18 cellular contexts compared by ENCODE assay signal in genomic region chr15:80456517-80457497, GRCh38. TPM values are rescaled to one million over a fixed set of nuclear protein-coding genes. Genes with fewer than 3 reads are reported as not detected.
DNase-seq lines count a peak whose midpoint lies in the region; ATAC-seq and TF ChIP-seq lines count a peak whose summit lies in the region.
"Had no signal": no experiment of that assay in that cellular context is flagged by ENCODE, and none has a peak within 500 bp of the region (broad histone marks: within the 10 kb centered on the region; RNA-seq: fewer than 3 reads in every experiment).

No MANE protein-coding gene starts in this region.

- no peak overlapping the region for H2AFZ ChIP-seq in PC-9

- H3K9me2 ChIP-seq in PC-9 (ENCODE audit: insufficient read depth), result no peaks in the 10 kb centered on the region

- H3K36me3 ChIP-seq in PC-9 (ENCODE audit: low read depth), result no peaks in the 10 kb centered on the region
- H3K36me3 ChIP-seq in suprapubic skin, result no peaks in the 10 kb centered on the region
- H3K36me3 ChIP-seq: BLaER1, brain microvascular endothelial cell, pancreas, vagina had no signal

- no peak for TF ChIP-seq EP300 in suprapubic skin (IDR thresholded peaks at IDR 0.05)

- peak; percentile 67 for DNase-seq in EH (ENCODE audit: low read depth)
- no peak for DNase-seq in PC-9
- peak; percentile 30 for DNase-seq in fibroblast of gingiva (ENCODE audit: low read depth)
- DNase-seq in osteocyte (ENCODE audit: extremely low spot score, unreplicated experiment), result no peak
- DNase-seq in NCI-H774 (lab: John Stamatoyannopoulos, UW), result no peak
- no peak for DNase-seq in NCI-H1436 treated with DMSO at 0.1 percent for 48 hours (lab: John Stamatoyannopoulos, UW)
- DNase-seq in suprapubic skin (ENCODE audit: low spot score in 2 of 2), result no peak

- H3K4me3 Mint-ChIP-seq in osteocyte (ENCODE audit: unreplicated experiment), result no peak overlapping the region
- H3K4me3 Mint-ChIP-seq: activated CD4-positive, alpha-beta memory T cell treated with anti-CD3 and anti-CD28 coated beads for 36 hours; activated naive CD8-positive, alpha-beta T cell; activated T-cell treated with anti-CD3 and anti-CD28 coated beads, Interleukin-2, amount 50 U/mL, for 4 hours; naive B cell; T-cell had no signal

- peaks cover 11% of the 10 kb centered on the region for H3F3A ChIP-seq in PC-9 (ENCODE audit: insufficient read depth, low read depth)

- BruUV-seq in PC-9 (replicated peaks; lab: Mats Ljungman, UMichigan), result no TSS peak

- POLR2A ChIA-PET in PC-9 (lab: Charles Lee; ENCODE audit: unreplicated experiment), result interaction anchor here (0.7 kb wide), 1 partner anchor 699 kb away, joined by 5 read pairs; no protein-coding TSS in a partner anchor

- H3K4me1 ChIP-seq in PC-9 (replicated peaks; ENCODE audit: insufficient read depth), result peaks cover 23% of the 10 kb centered on the region
- H3K4me1 ChIP-seq in suprapubic skin, result peaks cover 7% of the 10 kb centered on the region
- H3K4me1 ChIP-seq: BLaER1 had no signal

- no peak for ATAC-seq in GM21360 (IDR thresholded peaks at IDR 0.05; ENCODE audit: unreplicated experiment)

- peak overlapping the region; percentile 56; the same call in 1 of the 2 replicates for H3K4me2 ChIP-seq in PC-9
- H3K4me2 ChIP-seq: BLaER1 had no signal

- intact Hi-C loops in PC-9 (cut with micrococcal nuclease; ENCODE audit: unreplicated experiment), result loop anchor here (1.0 to 10.0 kb wide), 5 partner anchors 55 to 650 kb away; partner anchors contain the start of gene ABHD17C

- no peaks in the 10 kb centered on the region for H4K20me1 ChIP-seq in PC-9 (ENCODE audit: insufficient read depth)
- H4K20me1 ChIP-seq: BLaER1 had no signal

- H3K4me3 ChIP-seq in PC-9 (no peak overlapping the region), suprapubic skin (no peak overlapping the region)
- H3K4me3 ChIP-seq: BLaER1, lung, pancreas, vagina had no signal

- 62% methylated on average over 4 of the region's 4 CpGs for WGBS in suprapubic skin

- H3K27ac ChIP-seq in PC-9, result no peak overlapping the region
- H3K27ac ChIP-seq in suprapubic skin, result no peak overlapping the region
- H3K27ac ChIP-seq: BLaER1, brain microvascular endothelial cell, pancreas, vagina had no signal

- H3K9me3 Mint-ChIP-seq in osteocyte (ENCODE audit: unreplicated experiment), result no peaks in the 10 kb centered on the region
- H3K9me3 Mint-ChIP-seq: activated CD4-positive, alpha-beta memory T cell treated with anti-CD3 and anti-CD28 coated beads for 36 hours; activated T-cell treated with anti-CD3 and anti-CD28 coated beads, Interleukin-2, amount 50 U/mL, for 4 hours; naive B cell; T-cell had no signal

- H3K4me1 Mint-ChIP-seq in osteocyte (ENCODE audit: unreplicated experiment), result peaks cover 55% of the 10 kb centered on the region

- TF ChIP-seq CTCF in PC-9 (conservative IDR thresholded peaks at IDR 0.05) (no peak), osteocyte (IDR thresholded peaks at IDR 0.05) (no peak), suprapubic skin (IDR thresholded peaks at IDR 0.05) (no peak)

- TF ChIP-seq POLR2A in suprapubic skin (IDR thresholded peaks at IDR 0.05), result no peak

- no peaks in the 10 kb centered on the region for H3K79me2 ChIP-seq in PC-9 (ENCODE audit: low read depth)

- peak overlapping the region; percentile 84 for H3K27ac Mint-ChIP-seq in osteocyte (ENCODE audit: unreplicated experiment)
- H3K27ac Mint-ChIP-seq: activated CD4-positive, alpha-beta memory T cell treated with anti-CD3 and anti-CD28 coated beads for 36 hours; activated naive CD8-positive, alpha-beta T cell had no signal

- H3K27me3 Mint-ChIP-seq in osteocyte (ENCODE audit: unreplicated experiment), result no peaks in the 10 kb centered on the region

- H3K27me3 ChIP-seq in PC-9 (ENCODE audit: insufficient read depth, low read depth), result no peaks in the 10 kb centered on the region
- no peaks in the 10 kb centered on the region for H3K27me3 ChIP-seq in suprapubic skin
- H3K27me3 ChIP-seq: BLaER1, brain microvascular endothelial cell, pancreas, vagina had no signal

- H3K9me3 ChIP-seq in PC-9 (ENCODE audit: insufficient read depth, low read depth) (no peaks in the 10 kb centered on the region), suprapubic skin (no peaks in the 10 kb centered on the region)
- H3K9me3 ChIP-seq: BLaER1, pancreas, vagina had no signal

- CTCF ChIA-PET in PC-9 (lab: Charles Lee), result interaction anchor here (0.6 to 2.1 kb wide), 4 partner anchors 130 to 809 kb away, joined by 3 to 15 read pairs (median 3); partner anchors contain the start of gene CEMIP

- peaks cover 57% of the 10 kb centered on the region for H3K36me3 Mint-ChIP-seq in osteocyte (ENCODE audit: unreplicated experiment)
- H3K36me3 Mint-ChIP-seq: activated CD4-positive, alpha-beta memory T cell treated with anti-CD3 and anti-CD28 coated beads for 36 hours; activated naive CD8-positive, alpha-beta T cell; naive B cell; T-cell had no signal

RNA-seq across cellular contexts. Expression of gene ARNT2, which starts 52.6 kb away (rescaled TPM):
- total RNA-seq in PC-9 (2021), result 1.1 and 4.3 TPM in 2 replicates
- 68.1 and 72.4 TPM in 2 replicates for total RNA-seq in osteocyte
- total RNA-seq in suprapubic skin, result 1 to 10 TPM; 1.8 to 5.1 (median 3.6) TPM

Comparison
In these comparisons a context has a peak if more than half of its experiments do, and no peak if none do; other contexts are left out.
1. DNase-seq: peak in EH (single experiment) and fibroblast of gingiva (single experiment); none in PC-9 (0 of 2), osteocyte (single experiment), NCI-H774 (single experiment), NCI-H1436 treated with DMSO at 0.1 percent for 48 hours (single experiment) and suprapubic skin (0 of 2).
2. RNA of gene ARNT2, which starts 52.6 kb away (total RNA-seq): 68.1 to 72.4 TPM in osteocyte; 1.8 to 5.1 TPM in suprapubic skin and 1.1 to 4.3 TPM in PC-9; every median in the first group is over 10 times any median in the second.